Comparison of ENCODE assay signal across 8 cellular contexts in the genomic region with DNA sequence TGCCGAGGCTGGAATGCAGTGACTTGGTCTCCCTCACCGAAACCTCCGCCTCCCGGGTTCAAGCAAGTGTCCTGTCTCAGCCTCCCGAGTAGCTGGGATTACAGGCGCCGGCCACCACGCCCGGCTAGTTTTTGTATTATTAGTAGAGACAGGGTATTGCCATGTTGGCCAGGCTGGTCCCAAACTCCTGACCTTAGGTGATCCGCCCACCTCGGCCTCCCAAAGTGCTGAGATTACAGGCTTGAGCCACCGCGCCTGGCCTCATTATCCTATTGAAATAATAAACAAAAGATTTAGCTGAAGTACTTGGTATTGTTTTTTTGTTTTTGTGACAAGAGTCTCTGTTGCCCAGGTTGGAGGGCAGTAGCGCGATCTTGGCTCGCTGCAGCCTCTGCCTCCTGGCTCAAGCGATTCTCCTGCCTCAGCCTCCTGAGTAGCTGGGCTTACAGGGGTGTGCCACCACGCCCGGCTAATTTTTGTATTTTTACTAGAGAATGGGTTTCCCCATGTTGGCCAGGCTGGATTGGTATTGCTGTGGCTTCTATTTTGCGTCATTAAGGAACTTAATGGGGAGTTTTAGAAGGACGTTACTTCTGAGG. TPM values are rescaled to one million over a fixed set of nuclear protein-coding genes. Genes with fewer than 3 reads are reported as not detected.
DNase-seq lines count a peak whose midpoint lies in the region; ATAC-seq and TF ChIP-seq lines count a peak whose summit lies in the region.

No MANE protein-coding gene starts in this region.

- H3K36me3 ChIP-seq in BE2C (peaks cover 58% of the 10 kb centered on the region), KMS-11 (ENCODE audit: insufficient read depth) (peaks cover 42% of the 10 kb centered on the region; the same call in 1 of the 2 replicates), colonic mucosa (peaks cover 29% of the 10 kb centered on the region)

- DNase-seq in BE2C (no peak), colonic mucosa (no peak), natural killer cell (no peak), SHP77 treated with DMSO at 0.1 percent for 48 hours (lab: John Stamatoyannopoulos, UW) (no peak), NCI-H2171 treated with DMSO at 0.1 percent for 48 hours (lab: John Stamatoyannopoulos, UW) (no peak), NCI-H748 (lab: John Stamatoyannopoulos, UW; ENCODE audit: unreplicated experiment) (no peak)

- 0 out of 2 replicates have a peak, but pooled peaks cover 12% of the 10 kb centered on the region for H4K20me1 ChIP-seq in KMS-11 (ENCODE audit: insufficient read depth)

- ATAC-seq in natural killer cell (no peak), GM18511 (IDR thresholded peaks at IDR 0.05; ENCODE audit: unreplicated experiment) (no peak)

- peaks cover 41% of the 10 kb centered on the region for H3K79me2 ChIP-seq in KMS-11 (ENCODE audit: insufficient read depth, low read depth)

- H3K27ac Mint-ChIP-seq in natural killer cell, result peak overlapping the region; percentile 98 to 100

- peak overlapping the region; percentile 85 for H3K4me2 ChIP-seq in KMS-11

- peaks cover 5% of the 10 kb centered on the region for H3K27me3 ChIP-seq in BE2C
- H3K27me3 ChIP-seq in KMS-11 (ENCODE audit: insufficient read depth, low read depth), result no peaks in the 10 kb centered on the region
- no peaks in the 10 kb centered on the region for H3K27me3 ChIP-seq in colonic mucosa

- H2AFZ ChIP-seq in KMS-11 (ENCODE audit: low read depth), result no peak overlapping the region

- peaks cover 33 to 42% of the 10 kb centered on the region in 2 donors for H3K4me1 Mint-ChIP-seq in natural killer cell

- no peak for TF ChIP-seq CTCF in BE2C (IDR thresholded peaks at IDR 0.05; ENCODE audit: low read depth, low read length)
- TF ChIP-seq CTCF in KMS-11 (conservative IDR thresholded peaks at IDR 0.05; ENCODE audit: low read depth, low read length), result no peak
- TF ChIP-seq CTCF in colonic mucosa (IDR thresholded peaks at IDR 0.05), result no peak
- no peak for TF ChIP-seq CTCF in natural killer cell (IDR thresholded peaks at IDR 0.05)

- peaks cover 15% of the 10 kb centered on the region for H3K36me3 Mint-ChIP-seq in natural killer cell

- no peaks in the 10 kb centered on the region for H3K9me3 Mint-ChIP-seq in natural killer cell

- H3K9ac ChIP-seq in KMS-11 (peak overlapping the region; percentile 97; the same call in 1 of the 2 replicates), colonic mucosa (ENCODE audit: low read depth in 2 of 2, low read length in 2 of 2) (peak overlapping the region in 1 of 2 donors; percentile 97)

- H3K4me3 ChIP-seq in BE2C (ENCODE audit: low read depth, low read length) (peak overlapping the region; percentile 79), KMS-11 (IDR thresholded peaks at IDR 0.05; ENCODE audit: insufficient read depth, low read depth, low read length) (no peak overlapping the region), colonic mucosa (peak overlapping the region; percentile 65)

- peak overlapping the region; percentile 97 for H3K4me3 Mint-ChIP-seq in natural killer cell

- H3K4me1 ChIP-seq in BE2C (no peaks in the 10 kb centered on the region; the same call in 1 of the 2 replicates), KMS-11 (ENCODE audit: low read depth, poor library complexity, severe bottlenecking) (peaks cover 22% of the 10 kb centered on the region), colonic mucosa (peaks cover 17% of the 10 kb centered on the region)

- H3K27me3 Mint-ChIP-seq in natural killer cell (ENCODE audit: low read depth in 2 of 2), result no peaks in the 10 kb centered on the region

- H3K9me3 ChIP-seq in BE2C, result no peaks in the 10 kb centered on the region
- no peaks in the 10 kb centered on the region for H3K9me3 ChIP-seq in colonic mucosa

- intact Hi-C loops in colonic mucosa (cut with DNase I) (no loop called here), natural killer cell (cut with micrococcal nuclease) (no loop called here)

- H3K27ac ChIP-seq in KMS-11 (no peak overlapping the region; the same call in 1 of the 2 replicates), colonic mucosa (no peak overlapping the region)

RNA-seq across cellular contexts. Expression of a gene that starts 1.5 kb away (rescaled TPM):
- 725 TPM for polyA plus RNA-seq in BE2C (2012; ENCODE audit: insufficient read depth, insufficient read length, low read depth)
- 100 to 1,000 TPM; 758 to 777 TPM for total RNA-seq in colonic mucosa
- 100 to 1,000 TPM; 693 to 869 (median 848) TPM for total RNA-seq in natural killer cell

RNA-seq across cellular contexts. Expression of a gene that starts 8.5 kb away (rescaled TPM):
- polyA plus RNA-seq in BE2C (2012; ENCODE audit: insufficient read depth, insufficient read length, low read depth), result 2.5 TPM
- total RNA-seq in colonic mucosa, result 1 to 10 TPM; 5.0 to 5.9 TPM
- total RNA-seq in natural killer cell, result 1 to 10 TPM; 2.3 to 4.5 (median 4.0) TPM
